Comparison of ENCODE assay signal across 12 cellular contexts in genomic region chr2:45774688-45775244, GRCh38.
"Had no signal": no experiment of that assay in that cellular context is flagged by ENCODE, and none has a peak within 500 bp of the region (broad histone marks: within the 10 kb centered on the region; RNA-seq: fewer than 3 reads in every experiment).

No MANE protein-coding gene starts in this region.

- H3K4me3 ChIP-seq: pancreas, upper lobe of right lung had no signal

- H3K4me3 Mint-ChIP-seq: activated naive CD4-positive, alpha-beta T cell treated with anti-CD3 and anti-CD28 coated beads, Interleukin-2, amount 50 U/mL, for 24 hours; effector memory CD8-positive, alpha-beta T cell had no signal

- H3K9me3 Mint-ChIP-seq: activated naive CD4-positive, alpha-beta T cell treated with anti-CD3 and anti-CD28 coated beads, Interleukin-2, amount 50 U/mL, for 24 hours; effector memory CD8-positive, alpha-beta T cell had no signal

- H3K27ac ChIP-seq: epithelial cell of prostate, pancreas, upper lobe of right lung had no signal

- ATAC-seq: effector memory CD8-positive, alpha-beta T cell; pancreas; SK-N-SH treated with all-trans-retinoic acid at 6 μM for 48 hours; upper lobe of right lung had no signal

- H3K9me3 ChIP-seq: pancreas, upper lobe of right lung had no signal

- H3K27ac Mint-ChIP-seq: activated naive CD4-positive, alpha-beta T cell treated with anti-CD3 and anti-CD28 coated beads, Interleukin-2, amount 50 U/mL, for 24 hours; effector memory CD8-positive, alpha-beta T cell had no signal

- FAIRE-seq: pancreas had no signal

- H3K36me3 Mint-ChIP-seq: activated naive CD4-positive, alpha-beta T cell treated with anti-CD3 and anti-CD28 coated beads, Interleukin-2, amount 50 U/mL, for 24 hours had no signal

- H3K27me3 Mint-ChIP-seq: activated naive CD4-positive, alpha-beta T cell treated with anti-CD3 and anti-CD28 coated beads, Interleukin-2, amount 50 U/mL, for 24 hours; effector memory CD8-positive, alpha-beta T cell had no signal

- H3K36me3 ChIP-seq: pancreas, upper lobe of right lung had no signal

- H3K27me3 ChIP-seq: pancreas, upper lobe of right lung had no signal

- DNase-seq: activated CD4-positive, alpha-beta T cell treated with anti-CD3 and anti-CD28 coated beads, Interleukin-2, amount 50 U/mL, for 1 hour; central memory CD4-positive, alpha-beta T cell; effector memory CD8-positive, alpha-beta T cell; mesendoderm; pancreas; retina; stimulated activated naive CD4-positive, alpha-beta T cell treated with Interleukin-2 at 50 U/mL for 16 hours; T-helper 2 cell; upper lobe of right lung had no signal
